ENCODE assay signal across 8 cellular contexts in genomic region chr19:36114763-36115452, GRCh38. TPM values are rescaled to one million over a fixed set of nuclear protein-coding genes. Genes with fewer than 3 reads are reported as not detected.
DNase-seq lines count a peak whose midpoint lies in the region; ATAC-seq, FAIRE-seq and TF ChIP-seq lines count a peak whose summit lies in the region.

POLR2I (minus strand) TSS chr19:36114875; CDS start chr19:36114856, 19 bp downstream.

- H3K4me3 ChIP-seq in NT2/D1 (ENCODE audit: insufficient read length, low read depth) (peak within 1 kb of the TSS; percentile 78), H1 (ENCODE audit: extremely low read depth in 1 of 4, insufficient read depth in 2 of 4, low read depth in 3 of 4, low read length in 4 of 4) (peak within 1 kb of the TSS; percentile 73 to 96 (median 82)), mesenchymal stem cell (ENCODE audit: insufficient read depth in 1 of 2, low read depth in 1 of 2, low read length in 2 of 2) (peak within 1 kb of the TSS; percentile 83 to 99)

- peak in 1 of 2 experiments; percentile 70; a peak in 2 of 3 replicates for TF ChIP-seq POLR2A in H1 (IDR thresholded peaks at IDR 0.05; ENCODE audit: control extremely low read depth in 1 of 2, low read depth in 2 of 2, low read length in 2 of 2)

- H3K27me3 ChIP-seq in NT2/D1 (ENCODE audit: insufficient read depth, insufficient read length) = no peaks in the 10 kb centered on the region
- H3K27me3 ChIP-seq in H1 (replicated peaks in 1 of 4; ENCODE audit: control insufficient read depth in 3 of 4, extremely low read depth in 1 of 4, insufficient read depth in 3 of 4, low read length in 3 of 4) = no peaks in the 10 kb centered on the region
- no peaks in the 10 kb centered on the region for H3K27me3 ChIP-seq in mesenchymal stem cell (ENCODE audit: control insufficient read depth in 1 of 2, insufficient read depth in 1 of 2, low read length in 2 of 2)

- H4K8ac ChIP-seq in H1 (ENCODE audit: extremely low read depth, insufficient read depth, low read length) (0 out of 2 replicates have a peak within 1 kb of the TSS, but pooled peaks have one; percentile 37), mesenchymal stem cell (ENCODE audit: low read length) (peak within 1 kb of the TSS; percentile 84)

- H3K36me3 ChIP-seq in NT2/D1 (ENCODE audit: insufficient read depth, insufficient read length, low read length) = peaks cover 43% of the 10 kb centered on the region
- peaks cover 4 to 21% (median 12%) of the 10 kb centered on the region in 4 experiments; a peak in 5 of 8 replicates for H3K36me3 ChIP-seq in H1 (ENCODE audit: control insufficient read depth in 2 of 4, insufficient read depth in 4 of 4, low read length in 3 of 4)
- H3K36me3 ChIP-seq in mesenchymal stem cell (ENCODE audit: control insufficient read depth in 1 of 2, insufficient read depth in 2 of 2, low read depth in 1 of 2, low read length in 2 of 2) = peaks cover 43 to 51% of the 10 kb centered on the region in 2 experiments

- H3K9ac ChIP-seq in NT2/D1 (ENCODE audit: insufficient read length, low read depth) = peak within 1 kb of the TSS; percentile 91
- H3K9ac ChIP-seq in H1 (replicated peaks in 1 of 4; ENCODE audit: extremely low read depth in 1 of 4, low read depth in 3 of 4, low read length in 3 of 4) = peak within 1 kb of the TSS; percentile 39 to 86 (median 56)
- peak within 1 kb of the TSS; percentile 95 for H3K9ac ChIP-seq in mesenchymal stem cell (ENCODE audit: low read length)

- ATAC-seq in GM21381 (IDR thresholded peaks at IDR 0.05; ENCODE audit: unreplicated experiment) = peak; percentile 78
- ATAC-seq in activated CD8-positive, alpha-beta memory T cell treated with anti-CD3 and anti-CD28 coated beads, Interleukin-2, amount 10 ng/mL, durations not matched to agents 7 days and 5 days = peak; percentile 91

- peak within 1 kb of the TSS; percentile 76 for H3K27ac ChIP-seq in H1 (ENCODE audit: low read depth, low read length)
- peak within 1 kb of the TSS; percentile 89 for H3K27ac ChIP-seq in mesenchymal stem cell (ENCODE audit: low read length, poor library complexity, severe bottlenecking)

- H4K5ac ChIP-seq in H1 (ENCODE audit: insufficient read length, low read depth, low read length) = peak within 1 kb of the TSS; percentile 79

- H2BK120ac ChIP-seq in H1 (replicated peaks; ENCODE audit: low read depth, low read length) (no peak within 1 kb of the TSS), mesenchymal stem cell (ENCODE audit: low read depth, low read length) (peak within 1 kb of the TSS; percentile 42)

- peak within 1 kb of the TSS; percentile 40 for H3K4ac ChIP-seq in H1 (replicated peaks; ENCODE audit: insufficient read length, low read depth, low read length)
- peak within 1 kb of the TSS; percentile 74 to 86 for H3K4ac ChIP-seq in mesenchymal stem cell (ENCODE audit: low read depth in 1 of 2, low read length in 2 of 2)

- H3K36me3 Mint-ChIP-seq in activated CD8-positive, alpha-beta memory T cell treated with anti-CD3 and anti-CD28 coated beads, Interleukin-2, amount 10 ng/mL, durations not matched to agents 7 days and 5 days = peaks cover 16% of the 10 kb centered on the region

- H3K27ac Mint-ChIP-seq in activated CD8-positive, alpha-beta memory T cell treated with anti-CD3 and anti-CD28 coated beads, Interleukin-2, amount 10 ng/mL, durations not matched to agents 7 days and 5 days = peak within 1 kb of the TSS; percentile 94

- H2BK5ac ChIP-seq in H1 (ENCODE audit: low read depth, low read length) (peak within 1 kb of the TSS; percentile 89; the same call in 1 of the 2 replicates), mesenchymal stem cell (ENCODE audit: low read depth, low read length, poor library complexity, severe bottlenecking) (peak within 1 kb of the TSS; percentile 53)

- H2BK12ac ChIP-seq in H1 (ENCODE audit: low read depth, low read length) (peak within 1 kb of the TSS; percentile 68; the same call in 1 of the 2 replicates), mesenchymal stem cell (ENCODE audit: low read length in 2 of 2) (peak within 1 kb of the TSS; percentile 34 to 45)

- peaks cover 15% of the 10 kb centered on the region for H3K79me1 ChIP-seq in H1 (ENCODE audit: low read depth, low read length)
- H3K79me1 ChIP-seq in mesenchymal stem cell (replicated peaks; ENCODE audit: low read length, poor library complexity, severe bottlenecking) = peaks cover 36% of the 10 kb centered on the region

- H2AFZ ChIP-seq in H1 (ENCODE audit: low read length) = peak within 1 kb of the TSS; percentile 34; the same call in 1 of the 2 replicates
- H2AFZ ChIP-seq in mesenchymal stem cell (ENCODE audit: low read depth, low read length) = peak within 1 kb of the TSS; percentile 90

- H3K4me1 Mint-ChIP-seq in activated CD8-positive, alpha-beta memory T cell treated with anti-CD3 and anti-CD28 coated beads, Interleukin-2, amount 10 ng/mL, durations not matched to agents 7 days and 5 days = peaks cover 35% of the 10 kb centered on the region

- no peak for TF ChIP-seq CTCF in H1 (IDR thresholded peaks at IDR 0.05; ENCODE audit: control extremely low read depth in 1 of 3, insufficient read depth in 1 of 3, low read depth in 1 of 3, low read length in 3 of 3)

- no peak within 1 kb of the TSS for H2BK20ac ChIP-seq in H1 (ENCODE audit: low read length)

- peak within 1 kb of the TSS; percentile 76 to 94 for H3K4me2 ChIP-seq in H1 (ENCODE audit: insufficient read depth in 1 of 2, low read depth in 2 of 2, low read length in 2 of 2)
- H3K4me2 ChIP-seq in mesenchymal stem cell (ENCODE audit: low read length, poor library complexity, severe bottlenecking) = peak within 1 kb of the TSS; percentile 80

- peak within 1 kb of the TSS; percentile 91 for H3K4me3 Mint-ChIP-seq in activated CD8-positive, alpha-beta memory T cell treated with anti-CD3 and anti-CD28 coated beads, Interleukin-2, amount 10 ng/mL, durations not matched to agents 7 days and 5 days

- H3K23ac ChIP-seq in H1 (ENCODE audit: insufficient read length) (no peak within 1 kb of the TSS), mesenchymal stem cell (ENCODE audit: low read length in 2 of 2) (peak within 1 kb of the TSS in 1 of 2 experiments; percentile 57)

- POLR2A ChIA-PET in H1 (lab: Charles Lee; ENCODE audit: partially characterized antibody) = interaction anchor here (0.7 to 2.9 kb wide), 10 partner anchors 12 to 413 kb away, joined by 3 to 27 read pairs (median 4); partner anchors contain the start of genes THAP8, ZNF146, ZNF260 and ZNF565

- no peaks in the 10 kb centered on the region for H3K9me3 Mint-ChIP-seq in activated CD8-positive, alpha-beta memory T cell treated with anti-CD3 and anti-CD28 coated beads, Interleukin-2, amount 10 ng/mL, durations not matched to agents 7 days and 5 days (ENCODE audit: low read depth)

- no peak for TF ChIP-seq RAD21 in H1 (IDR thresholded peaks at IDR 0.05 in 1 of 2, conservative IDR thresholded peaks at IDR 0.05 in 1 of 2; ENCODE audit: low read depth in 2 of 2, low read length in 2 of 2)

- CTCF ChIA-PET in activated CD8-positive, alpha-beta memory T cell treated with anti-CD3 and anti-CD28 coated beads, Interleukin-2, amount 10 ng/mL, durations not matched to agents 7 days and 5 days (lab: Charles Lee) = interaction anchor here (0.8 to 5.8 kb wide), 5 partner anchors 10 to 58 kb away, joined by 3 to 24 read pairs (median 8); no protein-coding TSS in a partner anchor
- CTCF ChIA-PET in H1 (lab: Charles Lee; ENCODE audit: partially characterized antibody) = interaction anchor here (1.1 to 1.5 kb wide), 3 partner anchors 10 to 58 kb away, joined by 3 to 5 read pairs (median 3); no protein-coding TSS in a partner anchor

- H2BK15ac ChIP-seq in H1 (ENCODE audit: low read length) (no peak within 1 kb of the TSS; the same call in 1 of the 2 replicates), mesenchymal stem cell (ENCODE audit: low read depth, poor library complexity, severe bottlenecking) (peak within 1 kb of the TSS; percentile 60)

- H3K23me2 ChIP-seq in H1 (ENCODE audit: low read depth, low read length) = peaks cover 10% of the 10 kb centered on the region

- H3K9me3 ChIP-seq in NT2/D1 (ENCODE audit: insufficient read depth, low read length) (no peaks in the 10 kb centered on the region), H1 (ENCODE audit: insufficient read depth in 2 of 2, low read depth in 1 of 2, low read length in 1 of 2) (no peaks in the 10 kb centered on the region), mesenchymal stem cell (ENCODE audit: control insufficient read depth, low read length) (no peaks in the 10 kb centered on the region)

- TF ChIP-seq EP300 in H1 (IDR thresholded peaks at IDR 0.05; ENCODE audit: borderline replicate concordance in 1 of 2, low read depth in 2 of 2, low read length in 2 of 2) = no peak

- no peak within 1 kb of the TSS for H3K14ac ChIP-seq in H1 (ENCODE audit: insufficient read length)
- peak within 1 kb of the TSS in 1 of 2 experiments; percentile 90 for H3K14ac ChIP-seq in mesenchymal stem cell (ENCODE audit: low read length in 2 of 2)

- H3K27me3 Mint-ChIP-seq in activated CD8-positive, alpha-beta memory T cell treated with anti-CD3 and anti-CD28 coated beads, Interleukin-2, amount 10 ng/mL, durations not matched to agents 7 days and 5 days = peaks cover 2% of the 10 kb centered on the region

- peak within 1 kb of the TSS; percentile 24 for H3K56ac ChIP-seq in H1 (replicated peaks; ENCODE audit: insufficient read length, low read depth, low read length)

- H4K91ac ChIP-seq in H1 (replicated peaks; ENCODE audit: insufficient read length, low read length) = peak within 1 kb of the TSS; percentile 63
- peak within 1 kb of the TSS; percentile 95 for H4K91ac ChIP-seq in mesenchymal stem cell (ENCODE audit: low read length)

- H2AK5ac ChIP-seq in H1 (ENCODE audit: low read depth, low read length) = no peak within 1 kb of the TSS
- H2AK5ac ChIP-seq in mesenchymal stem cell (ENCODE audit: low read length, severe bottlenecking) = no peak within 1 kb of the TSS

- H3K18ac ChIP-seq in H1 (ENCODE audit: extremely low read depth, low read length) = peak within 1 kb of the TSS; percentile 90
- H3K18ac ChIP-seq in mesenchymal stem cell (ENCODE audit: low read depth in 1 of 2, low read length in 2 of 2) = peak within 1 kb of the TSS; percentile 23 to 93

- peaks cover 3 to 6% of the 10 kb centered on the region in 2 experiments for H4K20me1 ChIP-seq in H1 (replicated peaks in 1 of 2; ENCODE audit: control insufficient read depth in 1 of 2, insufficient read depth in 2 of 2, low read length in 2 of 2)

- peak; percentile 81 for FAIRE-seq in H1 (lab: Jason Lieb, UNC)

- DNase-seq in COR-L47 (lab: John Stamatoyannopoulos, UW) = peak; percentile 99
- DNase-seq in HUDEP-2 (lab: John Stamatoyannopoulos, UW; ENCODE audit: unreplicated experiment in 76 of 76) = peak; percentile 95 to 100 (median 100)
- peak; percentile 98 for DNase-seq in NT2/D1 (ENCODE audit: low read depth, low spot score)
- DNase-seq in activated CD8-positive, alpha-beta memory T cell treated with anti-CD3 and anti-CD28 coated beads, Interleukin-2, amount 10 ng/mL, durations not matched to agents 7 days and 5 days = peak; percentile 100
- DNase-seq in H1 (ENCODE audit: low read depth in 1 of 2, low spot score in 2 of 2) = peak; percentile 98 to 99
- DNase-seq in mesenchymal stem cell = peak; percentile 100
- DNase-seq in stimulated activated CD8-positive, alpha-beta memory T cell treated with anti-CD3 and anti-CD28 coated beads, Interleukin-12 subunit alpha, Interleukin-12 subunit beta, amount 100 ng/mL, for 4 hours (ENCODE audit: low read depth) = peak; percentile 94

- H3K79me2 ChIP-seq in H1 (ENCODE audit: control insufficient read depth in 1 of 2, insufficient read depth in 2 of 2, low read length in 2 of 2) = peaks cover 0 to 9% of the 10 kb centered on the region in 2 experiments; a peak in 1 of 4 replicates

- WGBS in H1 (ENCODE audit: extremely low coverage in 1 of 2, insufficient coverage in 1 of 2, insufficient read length in 1 of 2, insufficient replicate concordance in 2 of 2, low coverage in 1 of 2, low lambda C conversion rate in 2 of 2, missing lambda C conversion rate in 1 of 2), 2 experiments = 1% methylated on average over 59 of the region's 59 CpGs; no CpG with 5 or more reads in 1 of the 2 experiments
- WGBS in mesenchymal stem cell = under 1% methylated on average over 59 of the region's 59 CpGs

- H3K4me1 ChIP-seq in NT2/D1 (ENCODE audit: insufficient read depth, insufficient read length) (peaks cover 26% of the 10 kb centered on the region), H1 (replicated peaks in 1 of 4; ENCODE audit: control insufficient read depth in 3 of 4, insufficient read depth in 4 of 4, low read length in 3 of 4) (peaks cover 8 to 24% (median 18%) of the 10 kb centered on the region in 4 experiments), mesenchymal stem cell (ENCODE audit: control insufficient read depth, insufficient read depth, low read depth, low read length) (peaks cover 24% of the 10 kb centered on the region)

RNA-seq across cellular contexts. Expression of gene POLR2I, which starts in this region (rescaled TPM):
- 10 to 100 TPM; 63.2 to 65.3 TPM for total RNA-seq in activated CD8-positive, alpha-beta memory T cell treated with anti-CD3 and anti-CD28 coated beads, Interleukin-2, amount 10 ng/mL, durations not matched to agents 7 days and 5 days
- total RNA-seq in H1 (2021; fragmentation: NEBNext Ultra II Directional; extraction: Animal tissue kit (Norgen Biotek cat#: 25700)) = 149 and 150 TPM in 2 replicates
- 143 and 250 TPM in 2 replicates for polyA plus RNA-seq in H1 (2011; rRNA removed)
- 172 TPM for polyA plus RNA-seq in H1 (2011; cell fraction: cytosol; rRNA removed)
- 280 TPM for polyA plus RNA-seq in H1 (2011; cell fraction: nucleus; rRNA removed)
- 138 to 369 TPM (median 317 TPM) in 4 replicates for polyA plus RNA-seq in H1 (2012, experiment 1 of 2)
- 417 TPM for polyA plus RNA-seq in H1 (2012, experiment 2 of 2)
- 238 TPM for polyA plus RNA-seq in H1 (2013, experiment 1 of 2)
- polyA plus RNA-seq in H1 (2013, experiment 2 of 2) = 265 TPM
- polyA minus RNA-seq in H1 (2011; rRNA and poly(A)+ RNA removed) = 126 and 159 TPM in 2 replicates
- 215 TPM for polyA minus RNA-seq in H1 (2011; cell fraction: cytosol; rRNA and poly(A)+ RNA removed)
- 57.8 TPM for polyA minus RNA-seq in H1 (2011; cell fraction: nucleus; rRNA and poly(A)+ RNA removed)
- 99.3 TPM for polyA plus RNA-seq in mesenchymal stem cell (2013, experiment 1 of 2)
- 102 TPM for polyA plus RNA-seq in mesenchymal stem cell (2013, experiment 2 of 2)

Comparison
In these comparisons a context has a peak if more than half of its experiments do, and no peak if none do; other contexts are left out.
1. Peak in every context shown above with its lines: DNase-seq, ATAC-seq, H3K4me3 ChIP-seq and H3K27ac ChIP-seq.